In the genomic region with DNA sequence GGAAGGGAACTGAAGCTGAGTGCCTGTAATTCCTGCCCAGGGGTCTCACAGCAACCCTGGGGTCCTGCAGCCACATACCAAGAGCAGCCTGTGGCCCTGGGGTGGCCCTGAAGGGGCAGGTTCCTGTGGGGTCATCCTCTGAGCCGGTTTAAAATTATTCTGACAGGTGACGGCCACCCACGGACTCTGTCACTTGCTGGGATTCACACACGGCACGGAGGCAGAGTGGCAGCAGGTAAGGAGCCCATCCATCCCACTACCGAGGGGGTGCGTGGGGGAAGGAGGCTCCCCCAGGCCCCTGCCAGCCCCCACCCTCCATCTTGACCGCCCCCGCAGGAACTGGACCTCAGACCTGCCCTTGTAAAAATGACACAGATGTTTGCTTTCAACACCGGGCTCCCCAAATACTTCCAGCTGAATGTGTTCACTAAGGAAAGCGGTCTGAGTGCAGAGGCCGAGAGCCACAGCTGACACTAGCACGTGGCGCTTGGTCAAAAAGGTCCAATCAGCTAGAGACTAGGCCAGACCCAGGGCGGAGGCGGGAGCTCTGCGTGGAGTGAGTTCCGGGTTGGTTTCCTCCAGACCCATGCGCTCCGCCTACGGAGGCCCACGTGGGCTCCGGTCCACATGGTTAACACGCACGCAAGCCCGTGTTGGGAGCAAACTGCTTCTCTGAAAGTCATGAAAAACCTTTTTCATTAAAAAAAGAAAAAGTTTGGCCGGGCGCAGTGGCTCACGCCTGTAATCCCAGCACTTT, we compare ENCODE assay signal across 8 cellular contexts. TPM values are rescaled to one million over a fixed set of nuclear protein-coding genes. Genes with fewer than 3 reads are reported as not detected.
DNase-seq lines count a peak whose midpoint lies in the region; ATAC-seq and TF ChIP-seq lines count a peak whose summit lies in the region.

No MANE protein-coding gene starts in this region.

- CTCF ChIA-PET in PC-3 (lab: Charles Lee), result no interaction called here

- BruUV-seq in PC-3 (replicated peaks; lab: Mats Ljungman, UMichigan), result no TSS peak

- H3K27ac Mint-ChIP-seq in activated naive CD8-positive, alpha-beta T cell treated with anti-CD3 and anti-CD28 coated beads for 36 hours, result peak overlapping the region; percentile 77

- no peak overlapping the region for H2AFZ ChIP-seq in PC-3 (ENCODE audit: low read length)

- no peak for TF ChIP-seq CTCF in GM10266 (IDR thresholded peaks at IDR 0.05; ENCODE audit: control insufficient read depth, insufficient read depth, low read depth, missing control alignments)
- no peak for TF ChIP-seq CTCF in PC-3 (conservative IDR thresholded peaks at IDR 0.05; ENCODE audit: low read depth, low read length)
- TF ChIP-seq CTCF in left lung (IDR thresholded peaks at IDR 0.05), result no peak

- H3K4me1 Mint-ChIP-seq in activated naive CD8-positive, alpha-beta T cell treated with anti-CD3 and anti-CD28 coated beads for 36 hours, result peaks cover 3% of the 10 kb centered on the region

- H3K27me3 ChIP-seq in PC-3 (ENCODE audit: low read length), result no peaks in the 10 kb centered on the region
- peaks cover 0 to 20% of the 10 kb centered on the region in 2 donors for H3K27me3 ChIP-seq in left lung

- no peaks in the 10 kb centered on the region for H4K20me1 ChIP-seq in PC-3 (ENCODE audit: low read length)

- H3K9me2 ChIP-seq in PC-3 (replicated peaks; ENCODE audit: low read length), result no peaks in the 10 kb centered on the region

- no peak overlapping the region for H3K9ac ChIP-seq in PC-3 (ENCODE audit: low read length)

- H3F3A ChIP-seq in PC-3 (ENCODE audit: low read length, unreplicated experiment), result no peaks in the 10 kb centered on the region

- intact Hi-C loops in PC-3 (cut with micrococcal nuclease) (no loop called here), left lung (cut with DNase I) (no loop called here)

- H3K4me3 ChIP-seq in PC-3 (ENCODE audit: low read length), result no peak overlapping the region
- H3K4me3 ChIP-seq in left lung, result no peak overlapping the region

- POLR2A ChIA-PET in PC-3 (lab: Charles Lee; ENCODE audit: unreplicated experiment), result interaction anchor here (0.7 kb wide), 1 partner anchor 265 kb away, joined by 6 read pairs; no protein-coding TSS in a partner anchor

- peak; percentile 37; the same call in 1 of the 2 replicates for ATAC-seq in PC-3
- ATAC-seq in left lung, result peak; percentile 73
- ATAC-seq in HG02852 (IDR thresholded peaks at IDR 0.05; ENCODE audit: unreplicated experiment), result no peak

- H3K36me3 ChIP-seq in PC-3 (ENCODE audit: low read depth, low read length) (peaks cover 13% of the 10 kb centered on the region), left lung (peaks cover 0 to 19% of the 10 kb centered on the region in 2 donors)

- no peaks in the 10 kb centered on the region for H3K9me3 ChIP-seq in PC-3 (ENCODE audit: low read length)
- no peaks in the 10 kb centered on the region for H3K9me3 ChIP-seq in left lung

- no peaks in the 10 kb centered on the region for H3K79me2 ChIP-seq in PC-3 (ENCODE audit: low read length)

- H3K27ac ChIP-seq in PC-3 (ENCODE audit: low read length) (no peak overlapping the region), left lung (peak overlapping the region in 1 of 2 donors; percentile 57)

- H3K4me1 ChIP-seq in PC-3 (ENCODE audit: insufficient read depth, low read length) (no peaks in the 10 kb centered on the region), left lung (peaks cover 0 to 21% of the 10 kb centered on the region in 2 donors)

- DNase-seq in GM10266 (ENCODE audit: extremely low spot score), result peak; percentile 84
- DNase-seq in PC-3, result no peak
- peak; percentile 72 for DNase-seq in activated naive CD8-positive, alpha-beta T cell treated with anti-CD3 and anti-CD28 coated beads for 36 hours
- peak; percentile 78 to 90 for DNase-seq in left lung
- DNase-seq in stimulated activated CD4-positive, alpha-beta T cell treated with anti-CD3 and anti-CD28 coated beads, TNF-alpha, amount 100 ng/mL, for 24 hours (ENCODE audit: low read depth in 3 of 3), result peak; percentile 17 to 62 (median 27)
- DNase-seq in NCI-H2107 (lab: John Stamatoyannopoulos, UW), result no peak
- no peak for DNase-seq in HPDE6-E6E7 (ENCODE audit: extremely low spot score)

- peaks cover 10% of the 10 kb centered on the region for H3K27me3 Mint-ChIP-seq in activated naive CD8-positive, alpha-beta T cell treated with anti-CD3 and anti-CD28 coated beads for 36 hours

- H3K36me3 Mint-ChIP-seq in activated naive CD8-positive, alpha-beta T cell treated with anti-CD3 and anti-CD28 coated beads for 36 hours, result peaks cover 27% of the 10 kb centered on the region

- H3K4me3 Mint-ChIP-seq in activated naive CD8-positive, alpha-beta T cell treated with anti-CD3 and anti-CD28 coated beads for 36 hours, result peak overlapping the region; percentile 37

- no peaks in the 10 kb centered on the region for H3K9me3 Mint-ChIP-seq in activated naive CD8-positive, alpha-beta T cell treated with anti-CD3 and anti-CD28 coated beads for 36 hours

- H3K4me2 ChIP-seq in PC-3 (ENCODE audit: low read length), result no peak overlapping the region

RNA-seq across cellular contexts. Expression of gene YBEY, which starts 10.0 kb away (rescaled TPM):
- total RNA-seq in PC-3 (2014; rRNA removed), result 38.2 and 39.0 TPM in 2 replicates
- 10 to 100 TPM; 12.1 to 14.3 TPM for total RNA-seq in activated naive CD8-positive, alpha-beta T cell treated with anti-CD3 and anti-CD28 coated beads for 36 hours
- total RNA-seq in left lung, result 10 to 100 TPM in 1 of 2 donors, 1 to 10 TPM in 1; 6.1 to 12.6 TPM

RNA-seq across cellular contexts. Expression of gene MCM3AP, which starts 10.8 kb away (rescaled TPM):
- 105 and 140 TPM in 2 replicates for total RNA-seq in PC-3 (2014; rRNA removed)
- total RNA-seq in activated naive CD8-positive, alpha-beta T cell treated with anti-CD3 and anti-CD28 coated beads for 36 hours, result 100 to 1,000 TPM; 112 to 117 TPM
- 10 to 100 TPM; 77.4 to 91.5 TPM for total RNA-seq in left lung

RNA-seq across cellular contexts. Expression of gene C21orf58, which starts 27.5 kb away (rescaled TPM):
- total RNA-seq in PC-3 (2014; rRNA removed) (14.6 and 15.3 TPM in 2 replicates), left lung (1 to 10 TPM; 5.8 to 6.4 TPM)
- total RNA-seq in activated naive CD8-positive, alpha-beta T cell treated with anti-CD3 and anti-CD28 coated beads for 36 hours, result 10 to 100 TPM; 16.5 to 17.0 TPM

RNA-seq across cellular contexts. Expression of gene PCNT, which starts 27.8 kb away (rescaled TPM):
- total RNA-seq in PC-3 (2014; rRNA removed), result 51.4 and 93.0 TPM in 2 replicates
- total RNA-seq in activated naive CD8-positive, alpha-beta T cell treated with anti-CD3 and anti-CD28 coated beads for 36 hours, result 10 to 100 TPM; 49.4 to 53.4 TPM
- total RNA-seq in left lung, result 10 to 100 TPM; 25.7 to 33.1 TPM

Comparison
In these comparisons a context has a peak if more than half of its experiments do, and no peak if none do; other contexts are left out.
1. DNase-seq: peak in GM10266 (single experiment), activated naive CD8-positive, alpha-beta T cell treated with anti-CD3 and anti-CD28 coated beads for 36 hours (single experiment), left lung (2 of 2) and stimulated activated CD4-positive, alpha-beta T cell treated with anti-CD3 and anti-CD28 coated beads, TNF-alpha, amount 100 ng/mL, for 24 hours (3 of 3); none in PC-3 (single experiment), NCI-H2107 (single experiment) and HPDE6-E6E7 (single experiment).